ENCODE assay signal across 8 cellular contexts in genomic region chr1:226185153-226186036, GRCh38. TPM values are rescaled to one million over a fixed set of nuclear protein-coding genes. Genes with fewer than 3 reads are reported as not detected.
DNase-seq lines count a peak whose midpoint lies in the region; ATAC-seq and TF ChIP-seq lines count a peak whose summit lies in the region.

No MANE protein-coding gene starts in this region.

- no peak for DNase-seq in Calu3
- peak; percentile 22 for DNase-seq in NAMALWA (ENCODE audit: low spot score)
- DNase-seq in naive thymus-derived CD8-positive, alpha-beta T cell: no peak
- no peak for DNase-seq in GM13977 (ENCODE audit: low spot score)
- DNase-seq in stimulated activated CD4-positive, alpha-beta T cell treated with anti-CD3 and anti-CD28 coated beads, Interleukin-4, amount 100 ng/mL, for 4 hours: no peak

- no peaks in the 10 kb centered on the region for H3K27me3 Mint-ChIP-seq in Calu3 (ENCODE audit: unreplicated experiment)
- H3K27me3 Mint-ChIP-seq in dendritic cell treated with granulocyte-macrophage colony-stimulating factor and Interleukin-4, amounts not matched to agents 40 ng/mL and 50 ng/mL, for 4 days: no peaks in the 10 kb centered on the region
- no peaks in the 10 kb centered on the region for H3K27me3 Mint-ChIP-seq in naive thymus-derived CD8-positive, alpha-beta T cell

- POLR2A ChIA-PET in naive thymus-derived CD8-positive, alpha-beta T cell (lab: Charles Lee): interaction anchor here (0.6 to 1.8 kb wide), 8 partner anchors 8 to 754 kb away, joined by 3 to 6 read pairs (median 4); partner anchors contain the start of genes H3-3A and SRP9

- CTCF ChIA-PET in Calu3 (lab: Charles Lee): interaction anchor here (1.0 to 2.7 kb wide), 3 partner anchors 57 to 121 kb away, joined by 4 to 8 read pairs (median 7); no protein-coding TSS in a partner anchor

- peak overlapping the region; percentile 84 for H3K4me3 Mint-ChIP-seq in Calu3 (ENCODE audit: low read depth, unreplicated experiment)
- H3K4me3 Mint-ChIP-seq in dendritic cell treated with granulocyte-macrophage colony-stimulating factor and Interleukin-4, amounts not matched to agents 40 ng/mL and 50 ng/mL, for 4 days: peak overlapping the region; percentile 88
- H3K4me3 Mint-ChIP-seq in naive thymus-derived CD8-positive, alpha-beta T cell: peak overlapping the region; percentile 87 to 96 (median 94)

- ATAC-seq in naive thymus-derived CD8-positive, alpha-beta T cell: no peak
- no peak for ATAC-seq in GM19351 (IDR thresholded peaks at IDR 0.05; ENCODE audit: unreplicated experiment)
- no peak for ATAC-seq in HG02870 (IDR thresholded peaks at IDR 0.05; ENCODE audit: unreplicated experiment)

- intact Hi-C loops in Calu3 (cut with micrococcal nuclease; ENCODE audit: unreplicated experiment): loop anchor here (10.0 kb wide), 1 partner anchor 121 kb away; the partner anchor contains the start of gene H3-3A
- intact Hi-C loops in dendritic cell treated with granulocyte-macrophage colony-stimulating factor and Interleukin-4, amounts not matched to agents 40 ng/mL and 50 ng/mL, for 4 days (cut with micrococcal nuclease): loop anchor here (5.0 kb wide), 2 partner anchors 118 to 188 kb away; partner anchors contain the start of gene SDE2

- TF ChIP-seq CTCF in Calu3 (IDR thresholded peaks at IDR 0.05; ENCODE audit: unreplicated experiment): no peak
- no peak for TF ChIP-seq CTCF in GM13977 (IDR thresholded peaks at IDR 0.05; ENCODE audit: extremely low read depth, insufficient read depth, missing control alignments)

- in situ Hi-C loops in GM13977 (cut with MboI; ENCODE audit: low pct_unique_long_range_greater_than_20kb, low sequenced_read_pairs, unreplicated experiment): loop anchor here (5.0 kb wide), 1 partner anchor 53 kb away; no protein-coding TSS in a partner anchor

- H3K36me3 Mint-ChIP-seq in Calu3 (ENCODE audit: insufficient read depth, unreplicated experiment): peaks cover 51% of the 10 kb centered on the region
- peaks cover 24% of the 10 kb centered on the region for H3K36me3 Mint-ChIP-seq in dendritic cell treated with granulocyte-macrophage colony-stimulating factor and Interleukin-4, amounts not matched to agents 40 ng/mL and 50 ng/mL, for 4 days (ENCODE audit: low read depth)
- peaks cover 0 to 20% (median 0%) of the 10 kb centered on the region in 3 donors for H3K36me3 Mint-ChIP-seq in naive thymus-derived CD8-positive, alpha-beta T cell

- BruUV-seq in Calu3 (replicated peaks; lab: Mats Ljungman, UMichigan): TSS peak; percentile 56

- H3K4me1 Mint-ChIP-seq in Calu3 (ENCODE audit: low read depth, unreplicated experiment): peaks cover 31% of the 10 kb centered on the region
- H3K4me1 Mint-ChIP-seq in dendritic cell treated with granulocyte-macrophage colony-stimulating factor and Interleukin-4, amounts not matched to agents 40 ng/mL and 50 ng/mL, for 4 days (ENCODE audit: low read depth): peaks cover 38% of the 10 kb centered on the region
- H3K4me1 Mint-ChIP-seq in naive thymus-derived CD8-positive, alpha-beta T cell: peaks cover 13 to 58% (median 52%) of the 10 kb centered on the region in 4 donors

- H3K9me3 Mint-ChIP-seq in Calu3 (ENCODE audit: low read depth, unreplicated experiment): no peaks in the 10 kb centered on the region
- no peaks in the 10 kb centered on the region for H3K9me3 Mint-ChIP-seq in dendritic cell treated with granulocyte-macrophage colony-stimulating factor and Interleukin-4, amounts not matched to agents 40 ng/mL and 50 ng/mL, for 4 days
- H3K9me3 Mint-ChIP-seq in naive thymus-derived CD8-positive, alpha-beta T cell: no peaks in the 10 kb centered on the region

- peak overlapping the region; percentile 70 for H3K27ac Mint-ChIP-seq in Calu3 (ENCODE audit: unreplicated experiment)
- H3K27ac Mint-ChIP-seq in dendritic cell treated with granulocyte-macrophage colony-stimulating factor and Interleukin-4, amounts not matched to agents 40 ng/mL and 50 ng/mL, for 4 days: peak overlapping the region; percentile 91
- H3K27ac Mint-ChIP-seq in naive thymus-derived CD8-positive, alpha-beta T cell: peak overlapping the region; percentile 91 to 97 (median 96)

RNA-seq across cellular contexts. Expression of gene ACBD3, which starts 1.1 kb away (rescaled TPM):
- total RNA-seq in Calu3 (2022): 50.3 and 51.6 TPM in 2 replicates
- 10 to 100 TPM; 30.6 to 33.2 TPM for total RNA-seq in naive thymus-derived CD8-positive, alpha-beta T cell
- 10 to 100 TPM; 11.2 to 16.1 (median 11.8) TPM for polyA plus RNA-seq in naive thymus-derived CD8-positive, alpha-beta T cell

RNA-seq across cellular contexts. Expression of gene MIXL1, which starts 38.1 kb away (rescaled TPM):
- total RNA-seq in Calu3 (2022): not detected in 2 replicates
- total RNA-seq in naive thymus-derived CD8-positive, alpha-beta T cell: not detected
- under 1 TPM in 1 of 3 donors, not detected in 2; 0.13 TPM for polyA plus RNA-seq in naive thymus-derived CD8-positive, alpha-beta T cell
